Comparison of ENCODE assay signal across 8 cellular contexts in the genomic region with DNA sequence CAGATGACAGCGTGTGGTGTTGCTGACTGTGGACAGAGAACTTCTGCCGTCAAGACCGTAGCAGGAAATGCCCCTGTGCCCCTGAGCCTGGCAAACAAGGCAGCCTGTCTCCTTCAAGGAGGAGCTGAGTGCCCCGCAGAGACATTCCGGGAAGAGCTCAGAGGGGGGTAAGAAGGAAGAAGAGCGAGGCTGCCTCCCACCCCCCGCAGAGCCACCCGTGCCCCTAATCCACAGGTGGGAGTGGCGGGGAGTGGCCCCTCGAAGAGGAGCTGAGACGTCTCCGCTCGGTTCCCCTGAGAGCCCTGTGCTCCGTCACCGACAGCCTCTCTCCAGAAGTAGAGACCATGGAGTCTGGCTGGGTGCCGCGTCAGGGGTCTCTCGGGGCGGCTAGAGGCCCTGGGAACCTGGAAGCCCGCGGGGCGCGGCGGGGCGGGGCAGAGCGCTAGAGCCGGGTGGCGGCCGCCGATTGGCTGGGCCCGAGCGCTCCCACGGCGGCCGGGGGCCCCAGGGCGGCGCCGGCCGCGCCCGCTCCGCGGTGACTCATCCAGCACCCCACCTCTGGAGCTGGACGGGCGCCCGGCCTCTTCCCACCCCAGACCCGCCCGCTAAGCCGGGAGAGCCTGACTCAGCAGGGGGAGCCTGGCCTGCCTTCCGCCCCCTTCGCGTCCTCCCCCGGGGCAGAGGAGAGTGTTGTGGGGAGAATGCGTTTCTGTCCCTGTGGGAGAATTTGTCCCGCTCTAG. TPM values are rescaled to one million over a fixed set of nuclear protein-coding genes. Genes with fewer than 3 reads are reported as not detected.
DNase-seq lines count a peak whose midpoint lies in the region; ATAC-seq and TF ChIP-seq lines count a peak whose summit lies in the region.

No MANE protein-coding gene starts in this region.

- H3K36me3 ChIP-seq in SJCRH30 (no peaks in the 10 kb centered on the region), prostate gland (no peaks in the 10 kb centered on the region)

- H3K4me3 Mint-ChIP-seq in CD14-positive monocyte = peak overlapping the region; percentile 80 to 93
- H3K4me3 Mint-ChIP-seq in activated naive CD8-positive, alpha-beta T cell treated with anti-CD3 and anti-CD28 coated beads, Interleukin-2, amount 50 U/mL, for 24 hours = peak overlapping the region; percentile 72

- H3K27me3 ChIP-seq in SJCRH30 = no peaks in the 10 kb centered on the region
- no peaks in the 10 kb centered on the region for H3K27me3 ChIP-seq in prostate gland (replicated peaks; ENCODE audit: insufficient read depth)

- WGBS in prostate gland = 3% methylated on average over 34 of the region's 55 CpGs

- H3K4me3 ChIP-seq in SJCRH30 (peak overlapping the region; percentile 55), prostate gland (peak overlapping the region; percentile 19 to 32)

- intact Hi-C loops in CD14-positive monocyte (cut with micrococcal nuclease) = loop anchor here (2.0 to 10.0 kb wide), 2 partner anchors 501 to 719 kb away; no protein-coding TSS in a partner anchor
- intact Hi-C loops in cardiac septum (cut with DNase I) = loop anchor here (2.0 to 10.0 kb wide), 3 partner anchors 659 to 829 kb away; no protein-coding TSS in a partner anchor
- intact Hi-C loops in prostate gland (cut with DNase I) = loop anchor here (5.0 kb wide), 1 partner anchor 502 kb away; no protein-coding TSS in a partner anchor

- H3K4me1 ChIP-seq in SJCRH30 = peaks cover 37% of the 10 kb centered on the region
- H3K4me1 ChIP-seq in prostate gland (replicated peaks) = no peaks in the 10 kb centered on the region

- ATAC-seq in HG03045 (IDR thresholded peaks at IDR 0.05; ENCODE audit: unreplicated experiment) = peak; percentile 73
- peak; percentile 65 for ATAC-seq in activated naive CD8-positive, alpha-beta T cell treated with anti-CD3 and anti-CD28 coated beads, Interleukin-2, amount 50 U/mL, for 24 hours
- no peak for ATAC-seq in GM18511 (IDR thresholded peaks at IDR 0.05; ENCODE audit: unreplicated experiment)

- H3K27ac ChIP-seq in SJCRH30 (peak overlapping the region; percentile 61), prostate gland (peak overlapping the region; percentile 72 to 73)

- H3K9me3 ChIP-seq in SJCRH30 (replicated peaks) (no peaks in the 10 kb centered on the region), prostate gland (no peaks in the 10 kb centered on the region)

- TF ChIP-seq CTCF in CD14-positive monocyte (IDR thresholded peaks at IDR 0.05) = no peak
- TF ChIP-seq CTCF in prostate gland (IDR thresholded peaks at IDR 0.05) = no peak

- DNase-seq in CD14-positive monocyte (ENCODE audit: low spot score) (peak; percentile 91), SJCRH30 (peak; percentile 86 to 92), cardiac septum (ENCODE audit: low spot score) (peak; percentile 94), prostate gland (ENCODE audit: low spot score) (peak; percentile 89), cortex of kidney (lab: John Stamatoyannopoulos, UW) (no peak)
- DNase-seq in activated naive CD8-positive, alpha-beta T cell treated with anti-CD3 and anti-CD28 coated beads, Interleukin-2, amount 50 U/mL, for 24 hours = peak; percentile 67

- no peaks in the 10 kb centered on the region for H3K9me3 Mint-ChIP-seq in CD14-positive monocyte
- H3K9me3 Mint-ChIP-seq in activated naive CD8-positive, alpha-beta T cell treated with anti-CD3 and anti-CD28 coated beads, Interleukin-2, amount 50 U/mL, for 24 hours = no peaks in the 10 kb centered on the region

- H3K4me1 Mint-ChIP-seq in CD14-positive monocyte = peaks cover 44% of the 10 kb centered on the region
- H3K4me1 Mint-ChIP-seq in activated naive CD8-positive, alpha-beta T cell treated with anti-CD3 and anti-CD28 coated beads, Interleukin-2, amount 50 U/mL, for 24 hours = peaks cover 29% of the 10 kb centered on the region

- no peak for TF ChIP-seq POLR2A in prostate gland (IDR thresholded peaks at IDR 0.05)

- H3K27me3 Mint-ChIP-seq in CD14-positive monocyte (ENCODE audit: low read depth in 3 of 3) = peaks cover 6 to 17% (median 7%) of the 10 kb centered on the region in 3 donors
- no peaks in the 10 kb centered on the region for H3K27me3 Mint-ChIP-seq in activated naive CD8-positive, alpha-beta T cell treated with anti-CD3 and anti-CD28 coated beads, Interleukin-2, amount 50 U/mL, for 24 hours

- peaks cover 0 to 2% of the 10 kb centered on the region in 2 donors for H3K36me3 Mint-ChIP-seq in CD14-positive monocyte
- H3K36me3 Mint-ChIP-seq in activated naive CD8-positive, alpha-beta T cell treated with anti-CD3 and anti-CD28 coated beads, Interleukin-2, amount 50 U/mL, for 24 hours (ENCODE audit: low read depth) = no peaks in the 10 kb centered on the region

- H3K27ac Mint-ChIP-seq in CD14-positive monocyte = peak overlapping the region; percentile 82 to 98 (median 91)
- H3K27ac Mint-ChIP-seq in activated naive CD8-positive, alpha-beta T cell treated with anti-CD3 and anti-CD28 coated beads, Interleukin-2, amount 50 U/mL, for 24 hours = peak overlapping the region; percentile 60

RNA-seq across cellular contexts. Expression of a gene that starts 25.2 kb away (rescaled TPM):
- polyA plus RNA-seq in CD14-positive monocyte = not detected
- total RNA-seq in SJCRH30 (2014; rRNA removed; shearing (Covaris generic)) = not detected in 2 replicates
- total RNA-seq in cardiac septum = not detected
- total RNA-seq in prostate gland = 1 to 10 TPM in 1 of 2 donors, not detected in 1; 1.0 TPM

RNA-seq across cellular contexts. Expression of a gene that starts 30.9 kb away (rescaled TPM):
- polyA plus RNA-seq in CD14-positive monocyte = under 1 TPM in 1 of 2 donors, not detected in 1; 0.39 TPM
- total RNA-seq in SJCRH30 (2014; rRNA removed; shearing (Covaris generic)) = 1.7 and 2.4 TPM in 2 replicates
- 82.2 TPM for total RNA-seq in cardiac septum
- total RNA-seq in prostate gland = 100 to 1,000 TPM; 182 to 536 TPM

RNA-seq across cellular contexts. Expression of a gene that starts 39.9 kb away (rescaled TPM):
- not detected for polyA plus RNA-seq in CD14-positive monocyte
- total RNA-seq in SJCRH30 (2014; rRNA removed; shearing (Covaris generic)) = not detected in 2 replicates
- total RNA-seq in cardiac septum (not detected), prostate gland (not detected)

Comparison
In these comparisons a context has a peak if more than half of its experiments do, and no peak if none do; other contexts are left out.
1. RNA of a gene that starts 30.9 kb away (total RNA-seq): 182 to 536 TPM in prostate gland and 82.2 TPM in cardiac septum (single experiment); 1.7 to 2.4 TPM in SJCRH30; every median in the first group is over 10 times any median in the second.